Comparison of ENCODE assay signal across 24 cellular contexts in the genomic region with DNA sequence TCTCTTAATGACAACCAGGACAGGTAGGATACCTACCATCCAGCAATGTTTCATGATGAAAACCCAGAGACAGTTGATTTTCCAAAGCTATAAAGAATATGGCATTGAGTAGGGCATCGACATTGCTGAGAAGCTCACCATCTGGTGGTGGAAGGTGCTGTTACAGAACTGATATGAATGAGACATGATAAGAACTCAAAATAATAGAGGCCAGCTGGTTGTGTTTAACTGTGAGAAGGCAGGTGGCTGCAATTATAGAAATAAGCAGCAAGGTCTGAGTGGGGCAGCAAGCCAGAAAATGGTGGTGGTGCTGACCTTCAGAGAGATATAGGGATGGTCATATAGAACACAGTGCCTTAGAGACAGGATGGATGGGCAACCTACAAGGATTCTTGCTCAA.
A peak's percentile ranks its signal among the peaks of the same experiment; 100 is the strongest.
DNase-seq lines count a peak whose midpoint lies in the region; ATAC-seq and TF ChIP-seq lines count a peak whose summit lies in the region.
"Had no signal": no experiment of that assay in that cellular context is flagged by ENCODE, and none has a peak within 500 bp of the region (broad histone marks: within the 10 kb centered on the region; RNA-seq: fewer than 3 reads in every experiment).

No MANE protein-coding gene starts in this region.

- intact Hi-C loops in body of pancreas (cut with DNase I) = no loop called here
- intact Hi-C loops in prostate gland (cut with DNase I) = no loop called here

- H3K27me3 ChIP-seq in body of pancreas (no peaks in the 10 kb centered on the region), prostate gland (replicated peaks; ENCODE audit: insufficient read depth) (no peaks in the 10 kb centered on the region)
- H3K27me3 ChIP-seq: heart right ventricle, MG63, right atrium auricular region, tibial artery had no signal

- TF ChIP-seq CTCF in body of pancreas (IDR thresholded peaks at IDR 0.05) = peak in 2 of 7 experiments; percentile 19 to 20
- TF ChIP-seq CTCF in prostate gland (IDR thresholded peaks at IDR 0.05) = no peak

- H3K9me3 ChIP-seq in body of pancreas (no peaks in the 10 kb centered on the region), prostate gland (no peaks in the 10 kb centered on the region)
- H3K9me3 ChIP-seq: A549, HAP-1, MG63, right atrium auricular region, tibial artery had no signal

- TF ChIP-seq POLR2A in body of pancreas (IDR thresholded peaks at IDR 0.05) (no peak), prostate gland (IDR thresholded peaks at IDR 0.05) (no peak)

- DNase-seq in NCI-H2196 treated with DMSO at 0.1 percent for 48 hours (lab: John Stamatoyannopoulos, UW; ENCODE audit: unreplicated experiment) = peak; percentile 2
- DNase-seq in NCI-H2196 (lab: John Stamatoyannopoulos, UW; ENCODE audit: unreplicated experiment) = no peak
- peak; percentile 24 for DNase-seq in NCI-H748 treated with DMSO at 0.1 percent for 48 hours (lab: John Stamatoyannopoulos, UW)
- DNase-seq in body of pancreas = peak in 3 of 4 donors; percentile 5 to 37 (median 13)
- no peak for DNase-seq in prostate gland (ENCODE audit: low spot score)
- DNase-seq: activated CD4-positive, CD25-positive, alpha-beta regulatory T cell treated with anti-CD3 and anti-CD28 coated beads, Interleukin-2, amount 50 U/mL, for 72 hours; activated T-cell treated with anti-CD3 and anti-CD28 coated beads, Interleukin-2, amount 50 U/mL, for 1 hour; amniotic stem cell; EL; heart right ventricle; MG63; naive thymus-derived CD4-positive, alpha-beta T cell; NCI-H1436 treated with DMSO at 0.1 percent for 48 hours; NCI-H446; stimulated activated naive CD8-positive, alpha-beta T cell treated with anti-CD3 and anti-CD28 coated beads, Interleukin-15, amount 100 ng/mL, for 72 hours; tibial artery had no signal

- ATAC-seq in body of pancreas (peak; percentile 24), HG03139 (IDR thresholded peaks at IDR 0.05; ENCODE audit: unreplicated experiment) (no peak), HG03342 (IDR thresholded peaks at IDR 0.05; ENCODE audit: unreplicated experiment) (no peak), GM18502 (IDR thresholded peaks at IDR 0.05; ENCODE audit: poor library complexity, unreplicated experiment) (no peak)
- ATAC-seq: A549; heart right ventricle; K562; left lobe of liver; naive thymus-derived CD4-positive, alpha-beta T cell; stimulated activated naive CD8-positive, alpha-beta T cell treated with anti-CD3 and anti-CD28 coated beads, Interleukin-15, amount 100 ng/mL, for 72 hours had no signal

- H3K4me3 ChIP-seq in body of pancreas (no peak overlapping the region), prostate gland (no peak overlapping the region)
- H3K4me3 ChIP-seq: A549, HAP-1, heart right ventricle, K562, MG63, right atrium auricular region, tibial artery had no signal

- H3K36me3 ChIP-seq in body of pancreas (replicated peaks in 1 of 2; ENCODE audit: insufficient read depth in 1 of 2, low read depth in 2 of 2) (no peaks in the 10 kb centered on the region), prostate gland (no peaks in the 10 kb centered on the region)
- H3K36me3 ChIP-seq: HAP-1, heart right ventricle, MG63, right atrium auricular region, tibial artery had no signal

- 23 to 37% methylated on average over 1 of the region's 1 CpG for WGBS in body of pancreas, 2 donors
- 94% methylated on average over 1 of the region's 1 CpG for WGBS in prostate gland

- H3K27ac ChIP-seq in body of pancreas = no peak overlapping the region
- no peak overlapping the region for H3K27ac ChIP-seq in prostate gland
- H3K27ac ChIP-seq: A549, heart right ventricle, right atrium auricular region, tibial artery had no signal

- H3K4me1 ChIP-seq in body of pancreas = no peaks in the 10 kb centered on the region
- H3K4me1 ChIP-seq in prostate gland (replicated peaks) = no peaks in the 10 kb centered on the region
- H3K4me1 ChIP-seq: A549, HAP-1, heart right ventricle, right atrium auricular region, tibial artery had no signal

Comparison
In these comparisons a context has a peak if more than half of its experiments do, and no peak if none do; other contexts are left out.
1. DNase-seq: peak in NCI-H2196 treated with DMSO at 0.1 percent for 48 hours (single experiment), NCI-H748 treated with DMSO at 0.1 percent for 48 hours (single experiment) and body of pancreas (3 of 4); none in NCI-H2196 (single experiment) and prostate gland (single experiment).